Comparison of ENCODE assay signal across 18 cellular contexts in genomic region chr4:100962698-100963097, GRCh38.
DNase-seq lines count a peak whose midpoint lies in the region; ATAC-seq lines count a peak whose summit lies in the region.
"Had no signal": no experiment of that assay in that cellular context is flagged by ENCODE, and none has a peak within 500 bp of the region (broad histone marks: within the 10 kb centered on the region; RNA-seq: fewer than 3 reads in every experiment).

No MANE protein-coding gene starts in this region.

- ATAC-seq in GM18858 (IDR thresholded peaks at IDR 0.05; ENCODE audit: unreplicated experiment) (peak; percentile 77), GM21390 (IDR thresholded peaks at IDR 0.05; ENCODE audit: unreplicated experiment) (peak; percentile 70), HG02943 (IDR thresholded peaks at IDR 0.05; ENCODE audit: low read depth, unreplicated experiment) (peak; percentile 67), GM19452 (IDR thresholded peaks at IDR 0.05; ENCODE audit: unreplicated experiment) (no peak)
- ATAC-seq: WTC11 had no signal

- DNase-seq in NCI-H2171 treated with DMSO at 0.1 percent for 48 hours (lab: John Stamatoyannopoulos, UW) (peak; percentile 48), activated gamma-delta T cell (lab: John Stamatoyannopoulos, UW) (no peak), RPMI8226 (no peak)
- DNase-seq: amniotic stem cell, dermis blood vessel endothelial cell, foreskin fibroblast, hippocampal formation, KG1, kidney, NCI-H2107, NCI-H524 treated with DMSO at 0.1 percent for 48 hours, ovary, SIG-M5 had no signal
